ENCODE assay signal across 26 cellular contexts in genomic region chr6:84019812-84020211, GRCh38. TPM values are rescaled to one million over a fixed set of nuclear protein-coding genes. Genes with fewer than 3 reads are reported as not detected.
DNase-seq lines count a peak whose midpoint lies in the region; ATAC-seq and TF ChIP-seq lines count a peak whose summit lies in the region.
"Had no signal": no experiment of that assay in that cellular context is flagged by ENCODE, and none has a peak within 500 bp of the region (broad histone marks: within the 10 kb centered on the region; RNA-seq: fewer than 3 reads in every experiment).

No MANE protein-coding gene starts in this region.

- H3K4me1 ChIP-seq in cardiac muscle cell (ENCODE audit: low read depth) (no peaks in the 10 kb centered on the region), right cardiac atrium (ENCODE audit: control insufficient read depth, insufficient read depth, low read length) (no peaks in the 10 kb centered on the region), SJCRH30 (peaks cover 5% of the 10 kb centered on the region), tibial artery (peaks cover 0 to 7% (median 0%) of the 10 kb centered on the region in 4 donors)

- H3K27me3 ChIP-seq in cardiac muscle cell (no peaks in the 10 kb centered on the region), right cardiac atrium (ENCODE audit: control insufficient read depth, insufficient read depth) (no peaks in the 10 kb centered on the region), SJCRH30 (no peaks in the 10 kb centered on the region), tibial artery (no peaks in the 10 kb centered on the region)

- ATAC-seq in right cardiac atrium, result no peak
- no peak for ATAC-seq in activated CD4-positive, alpha-beta T cell treated with anti-CD3 and anti-CD28 coated beads for 36 hours
- ATAC-seq: Panc1 had no signal

- H3K27ac ChIP-seq in cardiac muscle cell, result no peak overlapping the region
- no peak overlapping the region for H3K27ac ChIP-seq in right cardiac atrium (ENCODE audit: low read length)
- H3K27ac ChIP-seq in SJCRH30, result peak overlapping the region; percentile 25; the same call in 1 of the 2 replicates
- no peak overlapping the region for H3K27ac ChIP-seq in tibial artery
- H3K27ac ChIP-seq: GM23248, KMS-11, RWPE1, SK-N-MC had no signal

- CTCF ChIA-PET in activated CD4-positive, alpha-beta T cell treated with anti-CD3 and anti-CD28 coated beads for 36 hours (lab: Charles Lee), result no interaction called here

- H3K9me3 ChIP-seq in cardiac muscle cell (ENCODE audit: low read depth) (no peaks in the 10 kb centered on the region), right cardiac atrium (ENCODE audit: control insufficient read depth, low read length) (no peaks in the 10 kb centered on the region), SJCRH30 (replicated peaks) (no peaks in the 10 kb centered on the region), tibial artery (no peaks in the 10 kb centered on the region)

- no peaks in the 10 kb centered on the region for H3K9me3 Mint-ChIP-seq in activated CD4-positive, alpha-beta T cell treated with anti-CD3 and anti-CD28 coated beads for 36 hours (ENCODE audit: low read depth)
- H3K9me3 Mint-ChIP-seq: HFFc6 had no signal

- H3K36me3 Mint-ChIP-seq in activated CD4-positive, alpha-beta T cell treated with anti-CD3 and anti-CD28 coated beads for 36 hours (ENCODE audit: low read depth), result no peaks in the 10 kb centered on the region

- intact Hi-C loops in right cardiac atrium (cut with DNase I) (no loop called here), tibial artery (cut with DNase I; ENCODE audit: low total_unique reads) (no loop called here)
- intact Hi-C loops in activated CD4-positive, alpha-beta T cell treated with anti-CD3 and anti-CD28 coated beads for 36 hours (cut with DNase I, micrococcal nuclease), result no loop called here

- no peaks in the 10 kb centered on the region for H3K4me1 Mint-ChIP-seq in activated CD4-positive, alpha-beta T cell treated with anti-CD3 and anti-CD28 coated beads for 36 hours

- POLR2A ChIA-PET in activated CD4-positive, alpha-beta T cell treated with anti-CD3 and anti-CD28 coated beads for 36 hours (lab: Charles Lee), result no interaction called here

- WGBS in right cardiac atrium, result 62% methylated on average over 6 of the region's 6 CpGs

- no peak overlapping the region for H3K4me3 Mint-ChIP-seq in activated CD4-positive, alpha-beta T cell treated with anti-CD3 and anti-CD28 coated beads for 36 hours
- H3K4me3 Mint-ChIP-seq: H9, HFFc6 had no signal

- no peak for DNase-seq in cardiac muscle cell (ENCODE audit: low read depth in 1 of 2, low spot score in 1 of 2)
- no peak for DNase-seq in right cardiac atrium
- peak; percentile 67 to 85 for DNase-seq in SJCRH30
- peak; percentile 82 for DNase-seq in myocyte (ENCODE audit: low read depth)
- DNase-seq in tibial artery, result no peak
- DNase-seq in activated CD4-positive, alpha-beta T cell treated with anti-CD3 and anti-CD28 coated beads for 36 hours, result no peak
- no peak for DNase-seq in NCI-H748 (lab: John Stamatoyannopoulos, UW; ENCODE audit: unreplicated experiment)
- no peak for DNase-seq in HUDEP-2 (lab: John Stamatoyannopoulos, UW; ENCODE audit: unreplicated experiment in 76 of 76)
- DNase-seq: DMS153, DND-41, GM23248, HFFc6, IMR-90, NCI-H1092, NCI-H1417 treated with DMSO at 0.1 percent for 48 hours, NCI-H187, NCI-H2081 treated with DMSO at 0.1 percent for 48 hours, NCI-H345, NCI-H510A treated with DMSO at 0.1 percent for 48 hours, NCI-H774, SHP77 had no signal

- TF ChIP-seq CTCF in cardiac muscle cell (IDR thresholded peaks at IDR 0.05; ENCODE audit: low read depth, low read length), result no peak
- no peak for TF ChIP-seq CTCF in tibial artery (IDR thresholded peaks at IDR 0.05)

- H3K4me3 ChIP-seq in cardiac muscle cell, result peak overlapping the region; percentile 15
- no peak overlapping the region for H3K4me3 ChIP-seq in right cardiac atrium (ENCODE audit: low read length)
- peak overlapping the region; percentile 46 for H3K4me3 ChIP-seq in SJCRH30
- H3K4me3 ChIP-seq in tibial artery, result peak overlapping the region; percentile 15 to 28
- H3K4me3 ChIP-seq: GM23248, SK-N-MC had no signal

- H3K27me3 Mint-ChIP-seq in activated CD4-positive, alpha-beta T cell treated with anti-CD3 and anti-CD28 coated beads for 36 hours, result peaks cover 12% of the 10 kb centered on the region

- H3K36me3 ChIP-seq in cardiac muscle cell (no peaks in the 10 kb centered on the region), SJCRH30 (no peaks in the 10 kb centered on the region), tibial artery (no peaks in the 10 kb centered on the region)

- no peak overlapping the region for H3K27ac Mint-ChIP-seq in activated CD4-positive, alpha-beta T cell treated with anti-CD3 and anti-CD28 coated beads for 36 hours
- H3K27ac Mint-ChIP-seq: H9, HFFc6 had no signal

RNA-seq across cellular contexts. Expression of gene MRAP2, which starts 13.8 kb away (rescaled TPM):
- 8.7 and 14.6 TPM in 2 replicates for total RNA-seq in cardiac muscle cell
- polyA plus RNA-seq in cardiac muscle cell, result 17.4 and 20.6 TPM in 2 replicates
- total RNA-seq in right cardiac atrium, result 1 to 10 TPM in 2 of 4 donors, under 1 TPM in 2; 0.37 to 1.4 (median 0.92) TPM
- polyA plus RNA-seq in right cardiac atrium, result 0.63 TPM
- total RNA-seq in SJCRH30 (2014; rRNA removed; shearing (Covaris generic)), result 18.3 and 20.3 TPM in 2 replicates
- 7.0 and 8.5 TPM in 2 replicates for total RNA-seq in myocyte
- polyA plus RNA-seq in myocyte (2012), result 2.9 TPM
- total RNA-seq in activated CD4-positive, alpha-beta T cell treated with anti-CD3 and anti-CD28 coated beads for 36 hours, result not detected
- total RNA-seq: IMR-90 had no signal

Comparison
In these comparisons a context has a peak if more than half of its experiments do, and no peak if none do; other contexts are left out.
1. DNase-seq: peak in SJCRH30 (2 of 2) and myocyte (single experiment); none in cardiac muscle cell (0 of 2), right cardiac atrium (0 of 3), tibial artery (0 of 2), activated CD4-positive, alpha-beta T cell treated with anti-CD3 and anti-CD28 coated beads for 36 hours (single experiment), NCI-H748 (single experiment) and HUDEP-2 (0 of 76).